Comparison of ENCODE assay signal across 1 cellular context in the genomic region with DNA sequence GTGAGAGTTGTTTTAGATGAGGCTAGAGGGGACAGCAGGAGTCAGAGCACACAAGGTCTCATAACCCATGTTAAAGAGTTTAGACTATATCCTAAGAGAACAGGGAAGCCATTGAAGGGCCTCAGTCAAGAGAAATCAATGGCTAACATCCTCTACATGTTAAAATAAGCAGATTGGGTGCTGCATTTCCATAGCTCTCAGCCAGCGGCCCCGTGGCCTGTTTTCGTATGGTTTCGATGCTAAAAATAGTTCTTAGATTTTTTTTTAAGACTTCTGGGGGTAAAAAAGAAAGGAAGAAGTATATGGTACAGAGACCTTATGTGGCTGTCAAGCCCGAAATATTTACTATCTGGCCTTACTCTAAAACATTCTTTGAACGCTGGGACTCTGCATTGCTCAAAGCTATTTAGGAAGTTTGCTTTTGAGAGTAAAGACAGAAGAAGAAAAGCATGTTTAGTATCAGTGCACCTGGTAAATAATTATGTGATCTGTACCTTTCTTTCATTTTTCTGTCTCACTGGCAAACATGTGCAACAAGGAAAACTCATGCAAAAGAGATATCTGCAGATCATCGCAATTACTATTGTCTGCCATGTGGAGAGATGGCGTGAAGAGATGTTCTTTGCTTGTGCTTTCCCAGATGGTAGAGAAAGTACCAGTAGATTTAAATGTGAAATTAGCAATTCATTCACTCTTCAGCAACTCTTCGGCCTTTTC.
TF ChIP-seq lines count a peak whose summit lies in the region.

No MANE protein-coding gene starts in this region.

TF ChIP-seq in GM23338, 12 proteins besides CTCF, POLR2A, EP300 and RAD21:
- TF ChIP-seq JUNB (IDR thresholded peaks at IDR 0.05; ENCODE audit: unreplicated experiment) (no peak), NANOG (IDR thresholded peaks at IDR 0.05; ENCODE audit: borderline replicate concordance) (no peak), ZNF331 (CRISPR knock-in tag; IDR thresholded peaks at IDR 0.05; ENCODE audit: low read depth) (no peak), STAT1 (IDR thresholded peaks at IDR 0.05; ENCODE audit: unreplicated experiment) (no peak), EZH2 (IDR thresholded peaks at IDR 0.05; ENCODE audit: low read depth, unreplicated experiment) (no peak), EZH2phosphoT487 (IDR thresholded peaks at IDR 0.05; ENCODE audit: unreplicated experiment) (no peak), POLR2AphosphoS5 (IDR thresholded peaks at IDR 0.05; ENCODE audit: low read depth) (no peak), CREB1 (CRISPR knock-in tag; IDR thresholded peaks at IDR 0.05; ENCODE audit: low read depth) (no peak), ZNF462 (CRISPR knock-in tag; IDR thresholded peaks at IDR 0.05) (no peak)
- TF ChIP-seq, protein P1, sequence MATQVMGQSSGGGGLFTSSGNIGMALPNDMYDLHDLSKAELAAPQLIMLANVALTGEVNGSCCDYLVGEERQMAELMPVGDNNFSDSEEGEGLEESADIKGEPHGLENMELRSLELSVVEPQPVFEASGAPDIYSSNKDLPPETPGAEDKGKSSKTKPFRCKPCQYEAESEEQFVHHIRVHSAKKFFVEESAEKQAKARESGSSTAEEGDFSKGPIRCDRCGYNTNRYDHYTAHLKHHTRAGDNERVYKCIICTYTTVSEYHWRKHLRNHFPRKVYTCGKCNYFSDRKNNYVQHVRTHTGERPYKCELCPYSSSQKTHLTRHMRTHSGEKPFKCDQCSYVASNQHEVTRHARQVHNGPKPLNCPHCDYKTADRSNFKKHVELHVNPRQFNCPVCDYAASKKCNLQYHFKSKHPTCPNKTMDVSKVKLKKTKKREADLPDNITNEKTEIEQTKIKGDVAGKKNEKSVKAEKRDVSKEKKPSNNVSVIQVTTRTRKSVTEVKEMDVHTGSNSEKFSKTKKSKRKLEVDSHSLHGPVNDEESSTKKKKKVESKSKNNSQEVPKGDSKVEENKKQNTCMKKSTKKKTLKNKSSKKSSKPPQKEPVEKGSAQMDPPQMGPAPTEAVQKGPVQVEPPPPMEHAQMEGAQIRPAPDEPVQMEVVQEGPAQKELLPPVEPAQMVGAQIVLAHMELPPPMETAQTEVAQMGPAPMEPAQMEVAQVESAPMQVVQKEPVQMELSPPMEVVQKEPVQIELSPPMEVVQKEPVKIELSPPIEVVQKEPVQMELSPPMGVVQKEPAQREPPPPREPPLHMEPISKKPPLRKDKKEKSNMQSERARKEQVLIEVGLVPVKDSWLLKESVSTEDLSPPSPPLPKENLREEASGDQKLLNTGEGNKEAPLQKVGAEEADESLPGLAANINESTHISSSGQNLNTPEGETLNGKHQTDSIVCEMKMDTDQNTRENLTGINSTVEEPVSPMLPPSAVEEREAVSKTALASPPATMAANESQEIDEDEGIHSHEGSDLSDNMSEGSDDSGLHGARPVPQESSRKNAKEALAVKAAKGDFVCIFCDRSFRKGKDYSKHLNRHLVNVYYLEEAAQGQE (IDR thresholded peaks at IDR 0.05; ENCODE audit: unreplicated experiment): no peak
- TF ChIP-seq, protein P2, sequence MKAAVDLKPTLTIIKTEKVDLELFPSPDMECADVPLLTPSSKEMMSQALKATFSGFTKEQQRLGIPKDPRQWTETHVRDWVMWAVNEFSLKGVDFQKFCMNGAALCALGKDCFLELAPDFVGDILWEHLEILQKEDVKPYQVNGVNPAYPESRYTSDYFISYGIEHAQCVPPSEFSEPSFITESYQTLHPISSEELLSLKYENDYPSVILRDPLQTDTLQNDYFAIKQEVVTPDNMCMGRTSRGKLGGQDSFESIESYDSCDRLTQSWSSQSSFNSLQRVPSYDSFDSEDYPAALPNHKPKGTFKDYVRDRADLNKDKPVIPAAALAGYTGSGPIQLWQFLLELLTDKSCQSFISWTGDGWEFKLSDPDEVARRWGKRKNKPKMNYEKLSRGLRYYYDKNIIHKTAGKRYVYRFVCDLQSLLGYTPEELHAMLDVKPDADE (IDR thresholded peaks at IDR 0.05): no peak
